9 cellular contexts compared by ENCODE assay signal in genomic region chr2:238785528-238785860, GRCh38.
DNase-seq lines count a peak whose midpoint lies in the region; ATAC-seq and TF ChIP-seq lines count a peak whose summit lies in the region.
"Had no signal": no experiment of that assay in that cellular context is flagged by ENCODE, and none has a peak within 500 bp of the region (broad histone marks: within the 10 kb centered on the region; RNA-seq: fewer than 3 reads in every experiment).

No MANE protein-coding gene starts in this region.

- in situ Hi-C loops in GM23248 (cut with MboI), result loop anchor here (10.0 kb wide), 2 partner anchors 101 to 281 kb away; no protein-coding TSS in a partner anchor

- H3F3A ChIP-seq in GM23248 (ENCODE audit: insufficient read depth), result peaks cover 44% of the 10 kb centered on the region

- peaks cover 61% of the 10 kb centered on the region for H3K79me2 ChIP-seq in GM23248 (ENCODE audit: insufficient read depth)

- 56 to 57% methylated on average over 9 of the region's 9 CpGs for WGBS in GM23248 (ENCODE audit: low coverage in 1 of 2, low lambda C conversion rate in 2 of 2, missing lambda C conversion rate in 2 of 2), 2 experiments
- 50 to 60% methylated on average over 1 to 9 of the region's 9 CpGs for WGBS in esophagus squamous epithelium, 2 donors

- intact Hi-C loops in esophagus squamous epithelium (cut with DNase I), result loop anchor here (10.0 kb wide), 2 partner anchors 271 to 421 kb away; no protein-coding TSS in a partner anchor

- no peak for TF ChIP-seq POLR2A in esophagus squamous epithelium (IDR thresholded peaks at IDR 0.05)

- H4K20me1 ChIP-seq in GM23248 (ENCODE audit: insufficient read depth), result no peaks in the 10 kb centered on the region

- no peaks in the 10 kb centered on the region for H3K9me2 ChIP-seq in GM23248 (ENCODE audit: insufficient read depth)

- H3K27me3 ChIP-seq in GM23248 (replicated peaks; ENCODE audit: insufficient read depth) (no peaks in the 10 kb centered on the region), esophagus squamous epithelium (no peaks in the 10 kb centered on the region), subcutaneous abdominal adipose tissue (ENCODE audit: control insufficient read depth in 5 of 5, insufficient read depth in 4 of 5, low read length in 5 of 5) (peaks cover 0 to 3% (median 0%) of the 10 kb centered on the region in 5 donors)

- ATAC-seq in HG03108 (IDR thresholded peaks at IDR 0.05; ENCODE audit: unreplicated experiment), result no peak

- H3K36me3 ChIP-seq in GM23248 (ENCODE audit: low read depth), result no peaks in the 10 kb centered on the region
- no peaks in the 10 kb centered on the region for H3K36me3 ChIP-seq in esophagus squamous epithelium
- no peaks in the 10 kb centered on the region for H3K36me3 ChIP-seq in subcutaneous abdominal adipose tissue (ENCODE audit: control insufficient read depth in 5 of 5, insufficient read depth in 5 of 5, low read length in 5 of 5)

- peak overlapping the region; percentile 96 for H3K27ac ChIP-seq in GM23248
- H3K27ac ChIP-seq in esophagus squamous epithelium, result peak overlapping the region in 3 of 4 donors; percentile 38 to 78 (median 71)
- peak overlapping the region; percentile 83 for H3K27ac ChIP-seq in subcutaneous abdominal adipose tissue (ENCODE audit: low read depth, low read length)

- DNase-seq in AG08395 (ENCODE audit: low spot score) (peak; percentile 17), GM23248 (peak; percentile 45), esophagus squamous epithelium (lab: John Stamatoyannopoulos, UW) (no peak), NCI-H526 (lab: John Stamatoyannopoulos, UW) (no peak), SHP77 (lab: John Stamatoyannopoulos, UW) (no peak)
- DNase-seq: NCI-H2029 treated with DMSO at 0.1 percent for 48 hours had no signal

- H3K9ac ChIP-seq in GM23248 (peak overlapping the region; percentile 97), subcutaneous abdominal adipose tissue (ENCODE audit: low read length in 5 of 5) (no peak overlapping the region)

- TF ChIP-seq CTCF in esophagus squamous epithelium (IDR thresholded peaks at IDR 0.05), result no peak

- H3K4me1 ChIP-seq in GM23248 (ENCODE audit: insufficient read depth), result peaks cover 53% of the 10 kb centered on the region
- H3K4me1 ChIP-seq in esophagus squamous epithelium, result peaks cover 0 to 5% (median 3%) of the 10 kb centered on the region in 3 donors
- peaks cover 0 to 29% (median 11%) of the 10 kb centered on the region in 5 donors for H3K4me1 ChIP-seq in subcutaneous abdominal adipose tissue (ENCODE audit: control insufficient read depth in 5 of 5, insufficient read depth in 5 of 5, low read length in 5 of 5)
- H3K4me1 ChIP-seq: Caco-2 had no signal

- no peak overlapping the region for H2AFZ ChIP-seq in GM23248

- no peaks in the 10 kb centered on the region for H3K9me3 ChIP-seq in GM23248 (ENCODE audit: low read depth)
- H3K9me3 ChIP-seq in esophagus squamous epithelium, result no peaks in the 10 kb centered on the region
- H3K9me3 ChIP-seq in subcutaneous abdominal adipose tissue (ENCODE audit: control insufficient read depth in 5 of 5, low read length in 5 of 5), result no peaks in the 10 kb centered on the region
- H3K9me3 ChIP-seq: Caco-2 had no signal

- H3K4me2 ChIP-seq in GM23248 (ENCODE audit: unreplicated experiment), result peak overlapping the region; percentile 100

- peak overlapping the region; percentile 81 for H3K4me3 ChIP-seq in GM23248
- H3K4me3 ChIP-seq in esophagus squamous epithelium, result no peak overlapping the region
- H3K4me3 ChIP-seq in subcutaneous abdominal adipose tissue (ENCODE audit: low read depth in 1 of 5, low read length in 5 of 5), result no peak overlapping the region

Comparison
In these comparisons a context has a peak if more than half of its experiments do, and no peak if none do; other contexts are left out.
1. DNase-seq: peak in AG08395 (single experiment) and GM23248 (single experiment); none in esophagus squamous epithelium (single experiment), NCI-H526 (0 of 2) and SHP77 (0 of 2).
2. Peak in every context shown above with its lines, with median percentiles within 50 percentile points of each other: H3K27ac ChIP-seq.